ENCODE assay signal across 29 cellular contexts in genomic region chr15:25563571-25563970, GRCh38.
"Had no signal": no experiment of that assay in that cellular context is flagged by ENCODE, and none has a peak within 500 bp of the region (broad histone marks: within the 10 kb centered on the region; RNA-seq: fewer than 3 reads in every experiment).

No MANE protein-coding gene starts in this region.

- H3K36me3 Mint-ChIP-seq: immature natural killer cell; stimulated activated effector memory CD8-positive, alpha-beta T cell treated with anti-CD3 and anti-CD28 coated beads, Interleukin-12 subunit alpha, Interleukin-12 subunit beta, amount 100 ng/mL, for 72 hours; type B pancreatic cell had no signal

- H3K27me3 Mint-ChIP-seq: stimulated activated naive CD8-positive, alpha-beta T cell treated with anti-CD3 and anti-CD28 coated beads, Interleukin-15, Interleukin-2, amounts not matched to agents 100 ng/mL and 50 ng/mL, for 24 hours; type B pancreatic cell had no signal

- H3K9me3 Mint-ChIP-seq: nephron, neural crest cell had no signal

- H3K4me1 Mint-ChIP-seq: immature natural killer cell; naive thymus-derived CD8-positive, alpha-beta T cell; nephron; stimulated activated effector memory CD8-positive, alpha-beta T cell treated with anti-CD3 and anti-CD28 coated beads, Interleukin-12 subunit alpha, Interleukin-12 subunit beta, amount 100 ng/mL, for 72 hours had no signal

- H3K27me3 ChIP-seq: left lung, pancreas, spleen, suprapubic skin, tibial nerve, uterus had no signal

- DNase-seq: hippocampal formation; immature natural killer cell; kidney; left colon; left lung; lower lobe of right lung; mammary epithelial cell; mesenchymal stem cell; naive thymus-derived CD8-positive, alpha-beta T cell; nucleus accumbens; pancreas; posterior cingulate gyrus; retina; right cardiac atrium; small intestine; spleen; stimulated activated CD4-positive, alpha-beta T cell treated with anti-CD3 and anti-CD28 coated beads, Interleukin-4, amount 100 ng/mL, for 24 hours; stimulated activated naive CD4-positive, alpha-beta T cell; uterus had no signal

- H3K4me1 ChIP-seq: left lung, lower lobe of right lung, pancreas, prostate gland, spleen, suprapubic skin, tibial nerve, uterus had no signal

- H3K9me3 ChIP-seq: left lung, lower lobe of right lung, pancreas, prostate gland, suprapubic skin, uterus had no signal

- H3K27ac ChIP-seq: left lung, lower lobe of right lung, pancreas, prostate gland, spleen, suprapubic skin, tibial nerve, uterus had no signal

- H3K4me3 Mint-ChIP-seq: immature natural killer cell; naive thymus-derived CD8-positive, alpha-beta T cell; nephron; neural crest cell; stimulated activated effector memory CD8-positive, alpha-beta T cell treated with anti-CD3 and anti-CD28 coated beads, Interleukin-12 subunit alpha, Interleukin-12 subunit beta, amount 100 ng/mL, for 72 hours; stimulated activated naive CD8-positive, alpha-beta T cell treated with anti-CD3 and anti-CD28 coated beads, Interleukin-15, Interleukin-2, amounts not matched to agents 100 ng/mL and 50 ng/mL, for 24 hours; type B pancreatic cell had no signal

- H3K4me3 ChIP-seq: left lung, lower lobe of right lung, pancreas, prostate gland, spleen, suprapubic skin, tibial nerve, uterus had no signal

- FAIRE-seq: islet of Langerhans, kidney, pancreas, small intestine had no signal

- H3K27ac Mint-ChIP-seq: immature natural killer cell; naive thymus-derived CD8-positive, alpha-beta T cell; nephron; stimulated activated effector memory CD8-positive, alpha-beta T cell treated with anti-CD3 and anti-CD28 coated beads, Interleukin-12 subunit alpha, Interleukin-12 subunit beta, amount 100 ng/mL, for 72 hours; stimulated activated naive CD8-positive, alpha-beta T cell treated with anti-CD3 and anti-CD28 coated beads, Interleukin-15, Interleukin-2, amounts not matched to agents 100 ng/mL and 50 ng/mL, for 24 hours; type B pancreatic cell had no signal

- ATAC-seq: left colon; left lung; lower lobe of right lung; naive thymus-derived CD8-positive, alpha-beta T cell; pancreas; right cardiac atrium; sciatic nerve; stimulated activated effector memory CD8-positive, alpha-beta T cell treated with anti-CD3 and anti-CD28 coated beads, Interleukin-12 subunit alpha, Interleukin-12 subunit beta, amount 100 ng/mL, for 72 hours had no signal

- H3K36me3 ChIP-seq: left lung, lower lobe of right lung, pancreas, prostate gland, spleen, suprapubic skin, tibial nerve, uterus had no signal
